8 cellular contexts compared by ENCODE assay signal in the genomic region with DNA sequence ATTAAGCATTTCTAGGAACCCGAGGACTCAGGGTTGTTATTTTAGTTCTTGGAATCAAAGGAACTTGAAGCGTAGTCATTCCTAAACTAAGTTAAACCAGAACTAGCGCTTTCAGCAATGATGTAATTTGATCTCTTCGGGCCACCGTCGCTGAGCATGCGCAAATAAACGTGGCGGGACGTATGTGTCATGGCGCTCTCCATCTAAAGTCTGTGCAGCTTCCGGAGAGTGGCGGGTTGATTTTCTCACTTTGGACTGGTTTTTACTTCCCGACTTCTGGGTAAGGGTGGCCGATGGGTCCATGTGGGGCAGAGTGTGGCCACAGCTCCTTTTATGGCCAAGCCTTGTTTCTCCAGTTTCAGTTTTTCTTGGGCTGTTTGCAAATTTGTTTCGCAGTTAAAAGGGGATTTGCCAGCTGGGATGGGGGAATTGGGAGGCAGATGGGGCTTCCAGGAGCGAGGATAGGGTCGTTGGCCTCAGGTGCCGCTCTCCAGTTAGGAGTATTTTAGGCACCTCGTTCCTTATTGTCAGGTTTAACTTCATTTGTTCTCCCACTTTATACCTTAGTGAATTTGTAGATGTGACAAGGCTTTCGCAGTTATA. TPM values are rescaled to one million over a fixed set of nuclear protein-coding genes. Genes with fewer than 3 reads are reported as not detected.
DNase-seq lines count a peak whose midpoint lies in the region; ATAC-seq and TF ChIP-seq lines count a peak whose summit lies in the region.

A gene (plus strand): TSS at position 163 of the 603 bp plus-strand sequence. CDS start 11,894 bp downstream, outside the sequence.

- no peaks in the 10 kb centered on the region for H3K9me3 Mint-ChIP-seq in activated T-cell treated with anti-CD3 and anti-CD28 coated beads, Interleukin-2, amount 50 U/mL, for 24 hours

- peak in 1 of 3 experiments; percentile 19 for TF ChIP-seq CTCF in esophagus muscularis mucosa (IDR thresholded peaks at IDR 0.05)

- H3K4me1 Mint-ChIP-seq in activated T-cell treated with anti-CD3 and anti-CD28 coated beads, Interleukin-2, amount 50 U/mL, for 24 hours (ENCODE audit: low read depth): peaks cover 44% of the 10 kb centered on the region

- intact Hi-C loops in esophagus muscularis mucosa (cut with DNase I): loop anchor here (5.0 kb wide), 1 partner anchor 442 kb away; no protein-coding TSS in a partner anchor

- DNase-seq in DMS153 treated with DMSO at 0.1 percent for 48 hours (lab: John Stamatoyannopoulos, UW; ENCODE audit: unreplicated experiment): peak; percentile 92
- peak; percentile 87 for DNase-seq in KBM-7
- DNase-seq in activated T-cell treated with anti-CD3 and anti-CD28 coated beads, Interleukin-2, amount 50 U/mL, for 24 hours: peak; percentile 90
- DNase-seq in esophagus muscularis mucosa (ENCODE audit: extremely low spot score): peak; percentile 96
- peak; percentile 81 to 89 for DNase-seq in stimulated activated CD8-positive, alpha-beta memory T cell treated with anti-CD3 and anti-CD28 coated beads, Interleukin-7, amount 100 ng/mL, for 4 hours (ENCODE audit: low read depth in 2 of 2)

- under 1% methylated on average over 21 of the region's 21 CpGs for WGBS in esophagus muscularis mucosa

- peak within 1 kb of the TSS; percentile 99 for H3K27ac Mint-ChIP-seq in activated T-cell treated with anti-CD3 and anti-CD28 coated beads, Interleukin-2, amount 50 U/mL, for 24 hours

- H3K36me3 Mint-ChIP-seq in activated T-cell treated with anti-CD3 and anti-CD28 coated beads, Interleukin-2, amount 50 U/mL, for 24 hours (ENCODE audit: low read depth): peaks cover 44% of the 10 kb centered on the region

- no peaks in the 10 kb centered on the region for H3K9me3 ChIP-seq in esophagus muscularis mucosa
- no peaks in the 10 kb centered on the region for H3K9me3 ChIP-seq in muscle layer of duodenum (ENCODE audit: control insufficient read depth in 1 of 2, low read length in 2 of 2)

- no peak for TF ChIP-seq EP300 in esophagus muscularis mucosa (IDR thresholded peaks at IDR 0.05)

- in situ Hi-C loops in KBM-7 (cut with MboI; ENCODE audit: low pct_unique_long_range_greater_than_20kb, low sequenced_read_pairs): loop anchor here (25.0 kb wide), 1 partner anchor 247 kb away; no protein-coding TSS in a partner anchor

- no peak for TF ChIP-seq POLR2A in esophagus muscularis mucosa (IDR thresholded peaks at IDR 0.05; ENCODE audit: low read depth)

- peak within 1 kb of the TSS; percentile 99 for H3K4me3 Mint-ChIP-seq in activated T-cell treated with anti-CD3 and anti-CD28 coated beads, Interleukin-2, amount 50 U/mL, for 24 hours

- no peaks in the 10 kb centered on the region for H3K27me3 Mint-ChIP-seq in activated T-cell treated with anti-CD3 and anti-CD28 coated beads, Interleukin-2, amount 50 U/mL, for 24 hours

- H3K4me3 ChIP-seq in esophagus muscularis mucosa (peak within 1 kb of the TSS; percentile 86 to 95 (median 88)), muscle layer of duodenum (ENCODE audit: low read depth in 1 of 2, low read length in 2 of 2) (peak within 1 kb of the TSS; percentile 90 to 97)

- H3K27me3 ChIP-seq in esophagus muscularis mucosa: no peaks in the 10 kb centered on the region
- H3K27me3 ChIP-seq in muscle layer of duodenum (ENCODE audit: low read depth, low read length): no peaks in the 10 kb centered on the region

- peak; percentile 80 for ATAC-seq in GM21717 (IDR thresholded peaks at IDR 0.05; ENCODE audit: unreplicated experiment)

- H3K36me3 ChIP-seq in esophagus muscularis mucosa (no peaks in the 10 kb centered on the region), muscle layer of duodenum (ENCODE audit: control insufficient read depth in 1 of 2, insufficient read depth in 2 of 2, low read length in 2 of 2) (peaks cover 0 to 2% of the 10 kb centered on the region in 2 donors)

- H3K4me1 ChIP-seq in esophagus muscularis mucosa: peaks cover 11 to 32% (median 21%) of the 10 kb centered on the region in 4 donors
- peaks cover 0 to 12% of the 10 kb centered on the region in 2 donors for H3K4me1 ChIP-seq in muscle layer of duodenum (ENCODE audit: control insufficient read depth in 1 of 2, insufficient read depth in 2 of 2, low read length in 2 of 2)

- H3K27ac ChIP-seq in esophagus muscularis mucosa (replicated peaks in 1 of 4) (peak within 1 kb of the TSS; percentile 84 to 93 (median 90)), muscle layer of duodenum (ENCODE audit: low read length) (peak within 1 kb of the TSS; percentile 92)

TF ChIP-seq in PFSK-1, 5 proteins besides CTCF, POLR2A, EP300 and RAD21:
- TF ChIP-seq, protein P1, sequence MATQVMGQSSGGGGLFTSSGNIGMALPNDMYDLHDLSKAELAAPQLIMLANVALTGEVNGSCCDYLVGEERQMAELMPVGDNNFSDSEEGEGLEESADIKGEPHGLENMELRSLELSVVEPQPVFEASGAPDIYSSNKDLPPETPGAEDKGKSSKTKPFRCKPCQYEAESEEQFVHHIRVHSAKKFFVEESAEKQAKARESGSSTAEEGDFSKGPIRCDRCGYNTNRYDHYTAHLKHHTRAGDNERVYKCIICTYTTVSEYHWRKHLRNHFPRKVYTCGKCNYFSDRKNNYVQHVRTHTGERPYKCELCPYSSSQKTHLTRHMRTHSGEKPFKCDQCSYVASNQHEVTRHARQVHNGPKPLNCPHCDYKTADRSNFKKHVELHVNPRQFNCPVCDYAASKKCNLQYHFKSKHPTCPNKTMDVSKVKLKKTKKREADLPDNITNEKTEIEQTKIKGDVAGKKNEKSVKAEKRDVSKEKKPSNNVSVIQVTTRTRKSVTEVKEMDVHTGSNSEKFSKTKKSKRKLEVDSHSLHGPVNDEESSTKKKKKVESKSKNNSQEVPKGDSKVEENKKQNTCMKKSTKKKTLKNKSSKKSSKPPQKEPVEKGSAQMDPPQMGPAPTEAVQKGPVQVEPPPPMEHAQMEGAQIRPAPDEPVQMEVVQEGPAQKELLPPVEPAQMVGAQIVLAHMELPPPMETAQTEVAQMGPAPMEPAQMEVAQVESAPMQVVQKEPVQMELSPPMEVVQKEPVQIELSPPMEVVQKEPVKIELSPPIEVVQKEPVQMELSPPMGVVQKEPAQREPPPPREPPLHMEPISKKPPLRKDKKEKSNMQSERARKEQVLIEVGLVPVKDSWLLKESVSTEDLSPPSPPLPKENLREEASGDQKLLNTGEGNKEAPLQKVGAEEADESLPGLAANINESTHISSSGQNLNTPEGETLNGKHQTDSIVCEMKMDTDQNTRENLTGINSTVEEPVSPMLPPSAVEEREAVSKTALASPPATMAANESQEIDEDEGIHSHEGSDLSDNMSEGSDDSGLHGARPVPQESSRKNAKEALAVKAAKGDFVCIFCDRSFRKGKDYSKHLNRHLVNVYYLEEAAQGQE (IDR thresholded peaks at IDR 0.05; ENCODE audit: insufficient read depth in 1 of 2, low read depth in 2 of 2, low read length in 2 of 2): peak in 1 of 2 experiments; percentile 77; a peak in 2 of 4 replicates
- TF ChIP-seq POLR2AphosphoS5 (IDR thresholded peaks at IDR 0.05; ENCODE audit: low read depth, low read length) (peak; percentile 93), FOXP2 (optimal IDR thresholded peaks at IDR 0.05; ENCODE audit: borderline replicate concordance, extremely low read depth, extremely low read length, insufficient read depth) (no peak), TAF1 (IDR thresholded peaks at IDR 0.05; ENCODE audit: borderline replicate concordance, insufficient read depth, low read length) (peak; percentile 98), SIN3A (IDR thresholded peaks at IDR 0.05; ENCODE audit: borderline replicate concordance, insufficient read depth, low read length) (no peak)

RNA-seq across cellular contexts. Expression of the gene that starts here (rescaled TPM):
- 9.8 TPM for polyA plus RNA-seq in PFSK-1 (2012; ENCODE audit: insufficient read length, low read depth)
- 10 to 100 TPM; 10.3 to 11.2 (median 10.5) TPM for total RNA-seq in esophagus muscularis mucosa

Comparison
In these comparisons a context has a peak if more than half of its experiments do, and no peak if none do; other contexts are left out.
1. Peak in every context shown above with its lines: DNase-seq, ATAC-seq, H3K4me3 ChIP-seq and H3K27ac ChIP-seq.